ENCODE assay signal across 29 cellular contexts in the genomic region with DNA sequence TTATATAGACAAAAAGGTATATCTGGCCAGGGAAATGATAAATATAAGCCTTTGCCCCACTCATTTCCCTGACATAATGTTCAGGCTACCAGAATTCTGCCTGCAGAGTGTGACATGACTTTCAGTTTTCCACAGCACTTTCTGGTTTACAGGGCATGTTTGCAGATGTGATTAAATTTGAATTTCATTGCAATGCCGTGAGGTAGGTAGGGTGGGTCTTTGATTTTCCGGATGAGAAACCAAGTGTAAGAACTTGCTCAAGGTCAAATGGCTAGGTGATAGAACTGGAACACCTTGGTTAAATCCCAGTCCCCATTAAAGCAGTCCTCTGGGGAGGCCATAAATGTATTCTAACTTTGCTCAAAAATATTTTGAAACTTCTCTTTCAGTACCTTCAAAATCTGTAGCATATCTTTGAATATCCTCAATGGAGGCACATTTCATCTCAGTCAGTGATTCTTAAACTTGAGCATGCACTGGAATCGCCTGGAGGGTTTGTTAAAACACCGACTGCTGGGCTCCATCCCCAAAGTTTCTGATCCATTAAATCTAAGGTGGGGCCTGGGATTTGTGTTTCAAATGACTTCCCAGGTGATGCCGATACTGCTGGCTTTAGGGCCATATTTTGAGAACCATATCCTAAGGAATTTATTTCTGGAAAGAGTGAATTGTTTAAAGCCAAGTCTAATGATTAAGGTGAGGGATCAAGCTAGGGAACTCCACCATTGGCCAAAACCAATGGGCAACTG.
"Had no signal": no experiment of that assay in that cellular context is flagged by ENCODE, and none has a peak within 500 bp of the region (broad histone marks: within the 10 kb centered on the region; RNA-seq: fewer than 3 reads in every experiment).

No MANE protein-coding gene starts in this region.

- H3K4me3 Mint-ChIP-seq: dendritic cell treated with granulocyte-macrophage colony-stimulating factor and Interleukin-4, amounts not matched to agents 40 ng/mL and 50 ng/mL, for 4 days; endodermal cell; memory B cell; mesothelial cell of epicardium; naive B cell; natural killer cell treated with Interleukin-12 subunit alpha and Interleukin-12 subunit beta and Interleukin-15 and Interleukin-18, amount 100 ng/mL, for 72 hours; neural progenitor cell; stimulated activated effector memory CD8-positive, alpha-beta T cell treated with anti-CD3 and anti-CD28 coated beads, Interleukin-12 subunit alpha, Interleukin-12 subunit beta, amount 100 ng/mL, for 72 hours; type B pancreatic cell had no signal

- H3K9ac ChIP-seq: neural progenitor cell, parathyroid adenoma had no signal

- H3K36me3 Mint-ChIP-seq: memory B cell; mesothelial cell of epicardium; natural killer cell treated with Interleukin-12 subunit alpha and Interleukin-12 subunit beta and Interleukin-15 and Interleukin-18, amount 100 ng/mL, for 72 hours; neural progenitor cell; stimulated activated effector memory CD8-positive, alpha-beta T cell treated with anti-CD3 and anti-CD28 coated beads, Interleukin-12 subunit alpha, Interleukin-12 subunit beta, amount 100 ng/mL, for 72 hours; type B pancreatic cell had no signal

- H3K27ac ChIP-seq: colonic mucosa, epithelial cell of prostate, gastrocnemius medialis, hepatocyte, neural progenitor cell, parathyroid adenoma, right atrium auricular region, sigmoid colon, stomach, testis, tibial artery had no signal

- H3K27me3 ChIP-seq: colonic mucosa, gastrocnemius medialis, hepatocyte, neural progenitor cell, right atrium auricular region, sigmoid colon, stomach, testis, tibial artery had no signal

- H3K9me3 ChIP-seq: colonic mucosa, gastrocnemius medialis, mucosa of descending colon, right atrium auricular region, sigmoid colon, stomach, testis, tibial artery had no signal

- H3K79me2 ChIP-seq: hepatocyte, parathyroid adenoma had no signal

- H3K27ac Mint-ChIP-seq: dendritic cell treated with granulocyte-macrophage colony-stimulating factor and Interleukin-4, amounts not matched to agents 40 ng/mL and 50 ng/mL, for 4 days; endodermal cell; memory B cell; mesothelial cell of epicardium; naive B cell; natural killer cell treated with Interleukin-12 subunit alpha and Interleukin-12 subunit beta and Interleukin-15 and Interleukin-18, amount 100 ng/mL, for 72 hours; neural progenitor cell; progenitor cell of endocrine pancreas; type B pancreatic cell had no signal

- H3K4me3 ChIP-seq: colonic mucosa, gastrocnemius medialis, hepatocyte, lung, mucosa of descending colon, neural progenitor cell, right atrium auricular region, sigmoid colon, stomach, testis, tibial artery had no signal

- DNase-seq: colonic mucosa; effector CD8-positive, alpha-beta T cell; endodermal cell; foreskin fibroblast; gastrocnemius medialis; head of caudate nucleus; mucosa of descending colon; naive B cell; sigmoid colon; stimulated activated CD4-positive, alpha-beta T cell treated with anti-CD3 and anti-CD28 coated beads, Interleukin-2, amount 100 ng/mL, for 24 hours; stimulated activated CD4-positive, alpha-beta T cell treated with anti-CD3 and anti-CD28 coated beads, Interleukin-4, amount 100 ng/mL, for 24 hours; stimulated activated naive CD4-positive, alpha-beta T cell treated with Interleukin-2 at 50 U/mL for 16 hours; stomach; testis; tibial artery had no signal

- H3K4me2 ChIP-seq: hepatocyte, neural progenitor cell had no signal

- H3K4me1 ChIP-seq: colonic mucosa, neural progenitor cell, parathyroid adenoma, right atrium auricular region, testis had no signal

- H2AFZ ChIP-seq: hepatocyte, neural progenitor cell, parathyroid adenoma had no signal

- H3K36me3 ChIP-seq: colonic mucosa, gastrocnemius medialis, neural progenitor cell, right atrium auricular region, sigmoid colon, stomach, tibial artery had no signal

- H3K4me1 Mint-ChIP-seq: endodermal cell, memory B cell, mesothelial cell of epicardium, naive B cell, neural progenitor cell had no signal

- H3K9me3 Mint-ChIP-seq: dendritic cell treated with granulocyte-macrophage colony-stimulating factor and Interleukin-4, amounts not matched to agents 40 ng/mL and 50 ng/mL, for 4 days; endodermal cell; memory B cell; mesothelial cell of epicardium; natural killer cell treated with Interleukin-12 subunit alpha and Interleukin-12 subunit beta and Interleukin-15 and Interleukin-18, amount 100 ng/mL, for 72 hours; neural progenitor cell; stimulated activated effector memory CD8-positive, alpha-beta T cell treated with anti-CD3 and anti-CD28 coated beads, Interleukin-12 subunit alpha, Interleukin-12 subunit beta, amount 100 ng/mL, for 72 hours; type B pancreatic cell had no signal

- H3K27me3 Mint-ChIP-seq: dendritic cell treated with granulocyte-macrophage colony-stimulating factor and Interleukin-4, amounts not matched to agents 40 ng/mL and 50 ng/mL, for 4 days; memory B cell; naive B cell; natural killer cell treated with Interleukin-12 subunit alpha and Interleukin-12 subunit beta and Interleukin-15 and Interleukin-18, amount 100 ng/mL, for 72 hours; progenitor cell of endocrine pancreas; type B pancreatic cell had no signal

- ATAC-seq: esophagus mucosa; gastrocnemius medialis; natural killer cell treated with Interleukin-12 subunit alpha and Interleukin-12 subunit beta and Interleukin-15 and Interleukin-18, amount 100 ng/mL, for 72 hours; stimulated activated effector memory CD8-positive, alpha-beta T cell treated with anti-CD3 and anti-CD28 coated beads, Interleukin-12 subunit alpha, Interleukin-12 subunit beta, amount 100 ng/mL, for 72 hours had no signal
